ENCODE assay signal across 28 cellular contexts in the genomic region with DNA sequence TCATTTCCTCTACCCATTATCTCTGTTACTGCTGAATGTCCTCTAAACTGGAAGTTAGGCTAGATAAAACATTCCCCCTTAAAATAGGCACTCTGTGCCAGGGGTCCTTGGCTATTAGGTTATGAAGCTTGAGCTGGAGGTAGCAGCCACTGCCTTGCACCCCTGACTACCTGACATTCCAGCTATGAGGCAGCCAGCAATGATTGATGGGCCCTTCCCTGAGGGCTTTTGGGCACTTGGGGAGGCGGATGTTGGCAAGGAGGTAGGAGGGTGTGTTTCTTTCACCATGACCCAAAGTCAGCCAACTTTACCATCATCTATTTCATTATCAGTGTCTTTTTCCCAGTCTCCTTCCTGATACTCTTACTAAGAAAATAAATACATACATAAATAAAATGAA.
"Had no signal": no experiment of that assay in that cellular context is flagged by ENCODE, and none has a peak within 500 bp of the region (broad histone marks: within the 10 kb centered on the region; RNA-seq: fewer than 3 reads in every experiment).

No MANE protein-coding gene starts in this region.

- H3K27me3 Mint-ChIP-seq: naive thymus-derived CD8-positive, alpha-beta T cell; stimulated activated naive CD8-positive, alpha-beta T cell treated with anti-CD3 and anti-CD28 coated beads, Interleukin-15, amount 100 ng/mL, for 72 hours had no signal

- H3K4me2 ChIP-seq: smooth muscle cell had no signal

- H3K27ac ChIP-seq: coronary artery, gastrocnemius medialis, left lung, ovary, psoas muscle, suprapubic skin, vagina had no signal

- H3K36me3 ChIP-seq: ovary had no signal

- H3K27me3 ChIP-seq: gastrocnemius medialis, heart right ventricle, left lung, ovary, suprapubic skin, vagina had no signal

- H3K4me3 Mint-ChIP-seq: naive thymus-derived CD8-positive, alpha-beta T cell; nephron progenitor cell; stimulated activated naive CD8-positive, alpha-beta T cell treated with anti-CD3 and anti-CD28 coated beads, Interleukin-15, amount 100 ng/mL, for 72 hours had no signal

- H3K9me3 Mint-ChIP-seq: naive thymus-derived CD8-positive, alpha-beta T cell; nephron progenitor cell; stimulated activated naive CD8-positive, alpha-beta T cell treated with anti-CD3 and anti-CD28 coated beads, Interleukin-15, amount 100 ng/mL, for 72 hours had no signal

- H3K4me3 ChIP-seq: coronary artery, gastrocnemius medialis, heart right ventricle, left lung, ovary, psoas muscle, smooth muscle cell, suprapubic skin, vagina had no signal

- H3K27ac Mint-ChIP-seq: nephron progenitor cell had no signal

- DNase-seq: dermis blood vessel endothelial cell; effector memory CD4-positive, alpha-beta T cell; erythroblast; gastrocnemius medialis; heart right ventricle; hippocampal formation; left cardiac atrium; left lung; mesendoderm; naive thymus-derived CD8-positive, alpha-beta T cell; nephron progenitor cell; nucleus accumbens; ovary; posterior cingulate gyrus; psoas muscle; stimulated activated CD4-positive, alpha-beta T cell treated with anti-CD3 and anti-CD28 coated beads, Interleukin-12 subunit alpha, Interleukin-12 subunit beta, amount 100 ng/mL, for 4 hours; stimulated activated CD4-positive, alpha-beta T cell treated with anti-CD3 and anti-CD28 coated beads, Interleukin-1b, Interleukin-23, amount 100 ng/mL, for 48 hours; stimulated activated CD4-positive, alpha-beta T cell treated with anti-CD3 and anti-CD28 coated beads, Interleukin-4, amount 100 ng/mL, for 1 hour; stimulated activated CD8-positive, alpha-beta memory T cell treated with anti-CD3 and anti-CD28 coated beads, Interleukin-4, amount 100 ng/mL, for 48 hours; stimulated activated naive CD4-positive, alpha-beta T cell; stimulated activated naive CD8-positive, alpha-beta T cell treated with anti-CD3 and anti-CD28 coated beads, Interleukin-15, amount 100 ng/mL, for 72 hours; trophoblast cell had no signal

- H3K9me3 ChIP-seq: gastrocnemius medialis, heart right ventricle, left lung, ovary, psoas muscle, suprapubic skin, vagina had no signal

- H3K4me1 ChIP-seq: gastrocnemius medialis, left lung, psoas muscle, vagina had no signal

- FAIRE-seq: endothelial cell of umbilical vein, islet of Langerhans had no signal

- H3K4me1 Mint-ChIP-seq: naive thymus-derived CD8-positive, alpha-beta T cell; nephron progenitor cell had no signal

- ATAC-seq: left cardiac atrium; left lung; naive thymus-derived CD8-positive, alpha-beta T cell; psoas muscle; stimulated activated naive CD8-positive, alpha-beta T cell treated with anti-CD3 and anti-CD28 coated beads, Interleukin-15, amount 100 ng/mL, for 72 hours had no signal
